1 cellular context compared by ENCODE assay signal in the genomic region with DNA sequence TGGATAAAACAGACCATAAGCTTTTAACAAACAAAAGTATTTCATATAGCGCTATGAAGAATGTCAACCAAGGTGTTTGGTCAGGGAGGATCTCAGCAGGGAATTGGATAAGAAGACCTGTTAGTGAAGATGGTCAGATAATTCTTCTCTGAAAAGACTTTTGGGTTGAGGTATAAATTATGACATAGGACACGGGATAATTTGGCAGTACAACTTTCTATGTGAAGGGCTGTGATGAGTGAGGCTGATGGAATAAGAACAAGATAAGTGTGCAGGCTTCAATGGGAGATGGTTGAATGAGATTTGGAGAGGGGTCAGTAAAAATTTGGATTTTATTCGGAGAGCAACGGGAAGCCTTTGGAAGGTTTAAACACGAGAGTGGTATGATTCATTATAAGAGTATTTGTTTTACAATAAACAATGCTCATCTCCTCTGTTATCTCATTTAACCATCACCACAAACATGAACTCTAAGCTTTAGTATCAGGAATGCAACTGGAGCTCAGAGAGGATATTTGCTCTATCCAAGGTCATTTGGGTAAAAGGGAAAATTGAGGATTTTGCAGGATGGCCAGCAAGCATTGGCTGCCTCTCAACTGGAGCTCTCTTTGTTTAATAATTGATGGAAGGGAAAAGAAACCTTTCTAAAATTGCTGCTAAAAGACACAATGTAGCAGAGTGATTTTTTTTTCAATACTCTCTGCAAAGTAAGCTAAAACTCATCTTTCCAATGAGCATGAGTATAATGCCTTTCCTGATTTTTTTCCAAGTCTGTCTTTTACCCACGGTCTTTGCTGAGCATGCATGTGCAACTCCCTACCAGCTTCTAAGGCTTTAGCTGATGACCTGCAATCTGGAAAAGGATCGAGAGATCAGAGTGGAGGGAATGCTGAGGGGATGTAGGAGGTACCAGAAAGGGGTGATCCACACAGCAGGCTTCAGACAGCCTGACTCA.
TF ChIP-seq lines count a peak whose summit lies in the region.

No MANE protein-coding gene starts in this region.

TF ChIP-seq in H1, 55 proteins besides CTCF, POLR2A, EP300 and RAD21:
- no peak for TF ChIP-seq JUND (IDR thresholded peaks at IDR 0.05; ENCODE audit: low read length)
- TF ChIP-seq ASH2L (IDR thresholded peaks at IDR 0.05; ENCODE audit: low read length), result no peak
- TF ChIP-seq CBX5 (IDR thresholded peaks at IDR 0.05; ENCODE audit: low read depth, low read length), result no peak
- TF ChIP-seq CHD1 (IDR thresholded peaks at IDR 0.05; ENCODE audit: low read depth, low read length), result no peak
- TF ChIP-seq NANOG (IDR thresholded peaks at IDR 0.05; ENCODE audit: insufficient read depth, low read depth, low read length, poor library complexity, severe bottlenecking), result no peak
- no peak for TF ChIP-seq TCF12 (IDR thresholded peaks at IDR 0.05; ENCODE audit: low read depth, low read length)
- TF ChIP-seq SIRT6 (IDR thresholded peaks at IDR 0.05; ENCODE audit: low read length), result no peak
- TF ChIP-seq, protein P1, sequence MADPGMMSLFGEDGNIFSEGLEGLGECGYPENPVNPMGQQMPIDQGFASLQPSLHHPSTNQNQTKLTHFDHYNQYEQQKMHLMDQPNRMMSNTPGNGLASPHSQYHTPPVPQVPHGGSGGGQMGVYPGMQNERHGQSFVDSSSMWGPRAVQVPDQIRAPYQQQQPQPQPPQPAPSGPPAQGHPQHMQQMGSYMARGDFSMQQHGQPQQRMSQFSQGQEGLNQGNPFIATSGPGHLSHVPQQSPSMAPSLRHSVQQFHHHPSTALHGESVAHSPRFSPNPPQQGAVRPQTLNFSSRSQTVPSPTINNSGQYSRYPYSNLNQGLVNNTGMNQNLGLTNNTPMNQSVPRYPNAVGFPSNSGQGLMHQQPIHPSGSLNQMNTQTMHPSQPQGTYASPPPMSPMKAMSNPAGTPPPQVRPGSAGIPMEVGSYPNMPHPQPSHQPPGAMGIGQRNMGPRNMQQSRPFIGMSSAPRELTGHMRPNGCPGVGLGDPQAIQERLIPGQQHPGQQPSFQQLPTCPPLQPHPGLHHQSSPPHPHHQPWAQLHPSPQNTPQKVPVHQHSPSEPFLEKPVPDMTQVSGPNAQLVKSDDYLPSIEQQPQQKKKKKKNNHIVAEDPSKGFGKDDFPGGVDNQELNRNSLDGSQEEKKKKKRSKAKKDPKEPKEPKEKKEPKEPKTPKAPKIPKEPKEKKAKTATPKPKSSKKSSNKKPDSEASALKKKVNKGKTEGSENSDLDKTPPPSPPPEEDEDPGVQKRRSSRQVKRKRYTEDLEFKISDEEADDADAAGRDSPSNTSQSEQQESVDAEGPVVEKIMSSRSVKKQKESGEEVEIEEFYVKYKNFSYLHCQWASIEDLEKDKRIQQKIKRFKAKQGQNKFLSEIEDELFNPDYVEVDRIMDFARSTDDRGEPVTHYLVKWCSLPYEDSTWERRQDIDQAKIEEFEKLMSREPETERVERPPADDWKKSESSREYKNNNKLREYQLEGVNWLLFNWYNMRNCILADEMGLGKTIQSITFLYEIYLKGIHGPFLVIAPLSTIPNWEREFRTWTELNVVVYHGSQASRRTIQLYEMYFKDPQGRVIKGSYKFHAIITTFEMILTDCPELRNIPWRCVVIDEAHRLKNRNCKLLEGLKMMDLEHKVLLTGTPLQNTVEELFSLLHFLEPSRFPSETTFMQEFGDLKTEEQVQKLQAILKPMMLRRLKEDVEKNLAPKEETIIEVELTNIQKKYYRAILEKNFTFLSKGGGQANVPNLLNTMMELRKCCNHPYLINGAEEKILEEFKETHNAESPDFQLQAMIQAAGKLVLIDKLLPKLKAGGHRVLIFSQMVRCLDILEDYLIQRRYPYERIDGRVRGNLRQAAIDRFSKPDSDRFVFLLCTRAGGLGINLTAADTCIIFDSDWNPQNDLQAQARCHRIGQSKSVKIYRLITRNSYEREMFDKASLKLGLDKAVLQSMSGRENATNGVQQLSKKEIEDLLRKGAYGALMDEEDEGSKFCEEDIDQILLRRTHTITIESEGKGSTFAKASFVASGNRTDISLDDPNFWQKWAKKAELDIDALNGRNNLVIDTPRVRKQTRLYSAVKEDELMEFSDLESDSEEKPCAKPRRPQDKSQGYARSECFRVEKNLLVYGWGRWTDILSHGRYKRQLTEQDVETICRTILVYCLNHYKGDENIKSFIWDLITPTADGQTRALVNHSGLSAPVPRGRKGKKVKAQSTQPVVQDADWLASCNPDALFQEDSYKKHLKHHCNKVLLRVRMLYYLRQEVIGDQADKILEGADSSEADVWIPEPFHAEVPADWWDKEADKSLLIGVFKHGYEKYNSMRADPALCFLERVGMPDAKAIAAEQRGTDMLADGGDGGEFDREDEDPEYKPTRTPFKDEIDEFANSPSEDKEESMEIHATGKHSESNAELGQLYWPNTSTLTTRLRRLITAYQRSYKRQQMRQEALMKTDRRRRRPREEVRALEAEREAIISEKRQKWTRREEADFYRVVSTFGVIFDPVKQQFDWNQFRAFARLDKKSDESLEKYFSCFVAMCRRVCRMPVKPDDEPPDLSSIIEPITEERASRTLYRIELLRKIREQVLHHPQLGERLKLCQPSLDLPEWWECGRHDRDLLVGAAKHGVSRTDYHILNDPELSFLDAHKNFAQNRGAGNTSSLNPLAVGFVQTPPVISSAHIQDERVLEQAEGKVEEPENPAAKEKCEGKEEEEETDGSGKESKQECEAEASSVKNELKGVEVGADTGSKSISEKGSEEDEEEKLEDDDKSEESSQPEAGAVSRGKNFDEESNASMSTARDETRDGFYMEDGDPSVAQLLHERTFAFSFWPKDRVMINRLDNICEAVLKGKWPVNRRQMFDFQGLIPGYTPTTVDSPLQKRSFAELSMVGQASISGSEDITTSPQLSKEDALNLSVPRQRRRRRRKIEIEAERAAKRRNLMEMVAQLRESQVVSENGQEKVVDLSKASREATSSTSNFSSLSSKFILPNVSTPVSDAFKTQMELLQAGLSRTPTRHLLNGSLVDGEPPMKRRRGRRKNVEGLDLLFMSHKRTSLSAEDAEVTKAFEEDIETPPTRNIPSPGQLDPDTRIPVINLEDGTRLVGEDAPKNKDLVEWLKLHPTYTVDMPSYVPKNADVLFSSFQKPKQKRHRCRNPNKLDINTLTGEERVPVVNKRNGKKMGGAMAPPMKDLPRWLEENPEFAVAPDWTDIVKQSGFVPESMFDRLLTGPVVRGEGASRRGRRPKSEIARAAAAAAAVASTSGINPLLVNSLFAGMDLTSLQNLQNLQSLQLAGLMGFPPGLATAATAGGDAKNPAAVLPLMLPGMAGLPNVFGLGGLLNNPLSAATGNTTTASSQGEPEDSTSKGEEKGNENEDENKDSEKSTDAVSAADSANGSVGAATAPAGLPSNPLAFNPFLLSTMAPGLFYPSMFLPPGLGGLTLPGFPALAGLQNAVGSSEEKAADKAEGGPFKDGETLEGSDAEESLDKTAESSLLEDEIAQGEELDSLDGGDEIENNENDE (IDR thresholded peaks at IDR 0.05; ENCODE audit: insufficient replicate concordance, low read length), result no peak
- no peak for TF ChIP-seq HDAC2 (IDR thresholded peaks at IDR 0.05; ENCODE audit: borderline replicate concordance in 1 of 2, low read depth in 2 of 2, low read length in 2 of 2)
- no peak for TF ChIP-seq PHF8 (conservative IDR thresholded peaks at IDR 0.05; ENCODE audit: low read depth, low read length)
- TF ChIP-seq KDM5A (IDR thresholded peaks at IDR 0.05; ENCODE audit: low read length), result no peak
- TF ChIP-seq, protein P2, sequence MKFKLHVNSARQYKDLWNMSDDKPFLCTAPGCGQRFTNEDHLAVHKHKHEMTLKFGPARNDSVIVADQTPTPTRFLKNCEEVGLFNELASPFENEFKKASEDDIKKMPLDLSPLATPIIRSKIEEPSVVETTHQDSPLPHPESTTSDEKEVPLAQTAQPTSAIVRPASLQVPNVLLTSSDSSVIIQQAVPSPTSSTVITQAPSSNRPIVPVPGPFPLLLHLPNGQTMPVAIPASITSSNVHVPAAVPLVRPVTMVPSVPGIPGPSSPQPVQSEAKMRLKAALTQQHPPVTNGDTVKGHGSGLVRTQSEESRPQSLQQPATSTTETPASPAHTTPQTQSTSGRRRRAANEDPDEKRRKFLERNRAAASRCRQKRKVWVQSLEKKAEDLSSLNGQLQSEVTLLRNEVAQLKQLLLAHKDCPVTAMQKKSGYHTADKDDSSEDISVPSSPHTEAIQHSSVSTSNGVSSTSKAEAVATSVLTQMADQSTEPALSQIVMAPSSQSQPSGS (IDR thresholded peaks at IDR 0.05; ENCODE audit: low read length), result no peak
- TF ChIP-seq BACH1 (IDR thresholded peaks at IDR 0.05; ENCODE audit: low read length), result no peak
- no peak for TF ChIP-seq KDM1A (IDR thresholded peaks at IDR 0.05; ENCODE audit: borderline replicate concordance, low read length)
- TF ChIP-seq SIN3A (conservative IDR thresholded peaks at IDR 0.05 in 1 of 2, IDR thresholded peaks at IDR 0.05 in 1 of 2; ENCODE audit: low read depth in 1 of 2, low read length in 2 of 2), result no peak
- TF ChIP-seq, protein P3, sequence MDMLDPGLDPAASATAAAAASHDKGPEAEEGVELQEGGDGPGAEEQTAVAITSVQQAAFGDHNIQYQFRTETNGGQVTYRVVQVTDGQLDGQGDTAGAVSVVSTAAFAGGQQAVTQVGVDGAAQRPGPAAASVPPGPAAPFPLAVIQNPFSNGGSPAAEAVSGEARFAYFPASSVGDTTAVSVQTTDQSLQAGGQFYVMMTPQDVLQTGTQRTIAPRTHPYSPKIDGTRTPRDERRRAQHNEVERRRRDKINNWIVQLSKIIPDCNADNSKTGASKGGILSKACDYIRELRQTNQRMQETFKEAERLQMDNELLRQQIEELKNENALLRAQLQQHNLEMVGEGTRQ (IDR thresholded peaks at IDR 0.05; ENCODE audit: low read length), result no peak
